ENCODE assay signal across 10 cellular contexts in the genomic region with DNA sequence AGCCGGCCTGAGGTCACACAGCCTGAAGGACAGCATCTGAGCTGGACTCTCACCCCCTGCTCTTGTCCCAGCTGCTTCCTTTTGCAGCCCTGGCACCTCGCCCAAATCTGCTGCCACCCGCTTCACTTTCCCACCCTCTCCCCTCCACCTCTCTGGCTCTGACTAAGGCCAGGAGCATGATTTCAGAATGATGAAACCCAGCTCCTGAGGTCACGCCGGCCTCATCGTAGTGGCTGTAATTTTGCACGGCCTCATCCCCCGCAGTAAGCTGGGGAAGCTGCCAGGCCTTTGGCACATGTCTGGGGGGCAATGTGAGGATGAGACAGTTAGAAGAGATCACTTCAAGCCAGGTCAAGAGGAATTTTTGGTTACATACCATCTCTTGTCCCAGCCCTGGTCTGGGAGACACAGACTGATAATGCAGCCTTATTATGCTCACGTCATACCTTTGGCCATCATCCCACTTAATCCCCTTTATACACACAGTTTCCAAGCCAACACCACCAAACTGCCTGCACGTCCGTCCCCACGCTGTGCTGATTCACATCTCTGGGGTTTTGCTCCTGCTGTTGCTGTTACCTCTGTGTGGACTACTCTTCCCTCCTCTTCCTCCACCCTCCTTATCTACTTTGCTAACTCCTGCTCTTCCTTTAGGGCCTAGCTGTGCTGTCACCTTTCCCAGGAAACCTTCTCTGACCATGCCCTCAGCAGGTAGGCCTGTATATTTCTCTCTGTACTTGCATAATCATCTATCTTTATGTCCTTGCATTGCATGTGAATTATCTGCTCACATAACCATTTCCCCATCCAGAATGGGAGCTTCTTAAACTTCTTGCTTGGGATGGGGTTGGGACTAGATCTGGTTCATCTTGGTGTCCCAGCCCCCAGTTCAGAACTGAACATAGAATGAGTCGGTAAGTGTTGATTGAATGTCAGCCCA. TPM values are rescaled to one million over a fixed set of nuclear protein-coding genes. Genes with fewer than 3 reads are reported as not detected.
DNase-seq lines count a peak whose midpoint lies in the region; ATAC-seq and TF ChIP-seq lines count a peak whose summit lies in the region.
"Had no signal": no experiment of that assay in that cellular context is flagged by ENCODE, and none has a peak within 500 bp of the region (broad histone marks: within the 10 kb centered on the region; RNA-seq: fewer than 3 reads in every experiment).

No MANE protein-coding gene starts in this region.

- CTCF ChIA-PET in activated naive CD4-positive, alpha-beta T cell treated with anti-CD3 and anti-CD28 coated beads, Interleukin-2, amount 10 ng/mL, durations not matched to agents 7 days and 5 days (lab: Charles Lee) = no interaction called here

- no peaks in the 10 kb centered on the region for H3K36me3 Mint-ChIP-seq in activated naive CD4-positive, alpha-beta T cell treated with anti-CD3 and anti-CD28 coated beads, Interleukin-2, amount 10 ng/mL, durations not matched to agents 7 days and 5 days

- no peak for TF ChIP-seq CTCF in ovary (IDR thresholded peaks at IDR 0.05)

- peak; percentile 73 for DNase-seq in DMS 273 (lab: John Stamatoyannopoulos, UW; ENCODE audit: unreplicated experiment)
- peak; percentile 60 for DNase-seq in OCI-M1 (lab: John Stamatoyannopoulos, UW)
- peak; percentile 89 to 92 (median 92) for DNase-seq in ovary
- no peak for DNase-seq in effector CD4-positive, alpha-beta T cell
- no peak for DNase-seq in activated naive CD4-positive, alpha-beta T cell treated with anti-CD3 and anti-CD28 coated beads, Interleukin-2, amount 10 ng/mL, durations not matched to agents 7 days and 5 days

- TF ChIP-seq POLR2A in ovary (IDR thresholded peaks at IDR 0.05) = no peak

- H3K27ac ChIP-seq in ovary = peak overlapping the region; percentile 10 to 62

- peaks cover 13% of the 10 kb centered on the region for H3K4me1 ChIP-seq in ovary (ENCODE audit: insufficient read depth)

- H3K4me3 ChIP-seq in ovary = no peak overlapping the region

- no peaks in the 10 kb centered on the region for H3K9me3 ChIP-seq in ovary

- H3K27me3 Mint-ChIP-seq in activated naive CD4-positive, alpha-beta T cell treated with anti-CD3 and anti-CD28 coated beads, Interleukin-2, amount 10 ng/mL, durations not matched to agents 7 days and 5 days = peaks cover 4% of the 10 kb centered on the region

- intact Hi-C loops in ovary (cut with DNase I) = no loop called here

- no peaks in the 10 kb centered on the region for H3K36me3 ChIP-seq in ovary

- H3K4me3 Mint-ChIP-seq in activated naive CD4-positive, alpha-beta T cell treated with anti-CD3 and anti-CD28 coated beads, Interleukin-2, amount 10 ng/mL, durations not matched to agents 7 days and 5 days = no peak overlapping the region

- ATAC-seq in esophagus mucosa = peak; percentile 45
- ATAC-seq in HG02642 (IDR thresholded peaks at IDR 0.05; ENCODE audit: poor library complexity, unreplicated experiment) = no peak
- ATAC-seq in GM19324 (IDR thresholded peaks at IDR 0.05; ENCODE audit: low FRiP score, unreplicated experiment) = no peak

- no peak overlapping the region for H3K27ac Mint-ChIP-seq in activated naive CD4-positive, alpha-beta T cell treated with anti-CD3 and anti-CD28 coated beads, Interleukin-2, amount 10 ng/mL, durations not matched to agents 7 days and 5 days

- peak; percentile 64 for TF ChIP-seq EP300 in ovary (IDR thresholded peaks at IDR 0.05)

- no peaks in the 10 kb centered on the region for H3K27me3 ChIP-seq in ovary

- 8 to 13% (median 9%) methylated on average over 13 of the region's 13 CpGs for WGBS in ovary, 3 donors

- H3K9me3 Mint-ChIP-seq in activated naive CD4-positive, alpha-beta T cell treated with anti-CD3 and anti-CD28 coated beads, Interleukin-2, amount 10 ng/mL, durations not matched to agents 7 days and 5 days = no peaks in the 10 kb centered on the region

- no peaks in the 10 kb centered on the region for H3K4me1 Mint-ChIP-seq in activated naive CD4-positive, alpha-beta T cell treated with anti-CD3 and anti-CD28 coated beads, Interleukin-2, amount 10 ng/mL, durations not matched to agents 7 days and 5 days

RNA-seq across cellular contexts. Expression of gene CHRDL2, which starts 58.0 kb away (rescaled TPM):
- 2.0 TPM for total RNA-seq in esophagus mucosa
- total RNA-seq in ovary = 10 to 100 TPM in 1 of 7 donors, 1 to 10 TPM in 2, not detected in 4; 1.9 to 12.3 (median 2.7) TPM
- 1 to 10 TPM in 1 of 2 donors, under 1 TPM in 1; 0.22 to 5.1 TPM for polyA plus RNA-seq in ovary
- total RNA-seq: lower leg skin; T-helper 2 cell treated with Interferon-gamma antibody and Interleukin-4, amounts not matched to agents 100 ng/mL and 5 ng/mL, for 36 hours had no signal

Comparison
In these comparisons a context has a peak if more than half of its experiments do, and no peak if none do; other contexts are left out.
1. DNase-seq: peak in DMS 273 (single experiment), OCI-M1 (single experiment) and ovary (5 of 5); none in effector CD4-positive, alpha-beta T cell (single experiment) and activated naive CD4-positive, alpha-beta T cell treated with anti-CD3 and anti-CD28 coated beads, Interleukin-2, amount 10 ng/mL, durations not matched to agents 7 days and 5 days (single experiment).